ENCODE assay signal across 8 cellular contexts in the genomic region with DNA sequence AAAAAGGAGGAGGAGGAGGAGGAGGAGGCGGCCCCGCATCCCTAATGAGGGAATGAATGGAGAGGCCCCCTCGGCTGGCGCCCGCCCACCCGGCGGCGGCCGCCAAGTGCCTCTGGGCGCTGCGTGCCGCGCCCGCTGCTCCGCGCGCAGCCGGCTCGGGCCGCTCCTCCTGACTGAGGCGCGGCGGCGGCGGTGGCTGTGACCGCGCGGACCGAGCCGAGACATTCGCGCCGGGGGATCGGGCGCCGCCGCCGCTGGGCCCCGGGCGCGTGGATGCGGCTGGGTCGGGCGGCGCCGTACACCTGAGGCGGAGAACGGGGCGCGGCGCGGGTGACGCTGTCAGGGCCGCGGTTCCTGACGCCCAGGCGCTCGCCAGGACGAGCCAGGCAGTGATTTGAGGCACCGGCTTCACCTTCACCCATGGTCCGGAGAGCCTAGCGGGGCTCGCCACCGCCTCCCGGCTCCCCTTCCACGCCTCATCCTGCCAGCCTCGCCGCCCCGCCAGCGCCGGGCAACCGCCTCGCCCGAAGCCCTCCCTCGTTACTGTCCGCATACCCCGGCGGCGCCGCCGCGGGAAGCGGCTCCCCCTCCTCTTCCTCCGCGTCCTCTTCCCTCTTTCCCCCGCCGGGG. TPM values are rescaled to one million over a fixed set of nuclear protein-coding genes. Genes with fewer than 3 reads are reported as not detected.
A peak's percentile ranks its signal among the peaks of the same experiment; 100 is the strongest.
DNase-seq lines count a peak whose midpoint lies in the region; ATAC-seq and TF ChIP-seq lines count a peak whose summit lies in the region.

A gene (plus strand): TSS at position 88 of the 630 bp plus-strand sequence. CDS start 687 bp downstream, outside the sequence.

- H3K4me1 ChIP-seq in RWPE2 (ENCODE audit: insufficient read depth, poor library complexity, severe bottlenecking) (no peaks in the 10 kb centered on the region), colonic mucosa (no peaks in the 10 kb centered on the region)

- no peaks in the 10 kb centered on the region for H3K9me3 Mint-ChIP-seq in stimulated activated naive B cell treated with anti-CD40 and anti-IgM and Interleukin-4, amounts not matched to agents 10 μg/mL and 1 μg/mL and 100 μg/mL, for 72 hours

- peak within 1 kb of the TSS; percentile 82 to 90 for H3K4me3 Mint-ChIP-seq in stimulated activated naive B cell treated with anti-CD40 and anti-IgM and Interleukin-4, amounts not matched to agents 10 μg/mL and 1 μg/mL and 100 μg/mL, for 72 hours

- intact Hi-C loops in colonic mucosa (cut with DNase I): no loop called here
- intact Hi-C loops in left colon (cut with DNase I, micrococcal nuclease): no loop called here

- TF ChIP-seq CTCF in RWPE2 (IDR thresholded peaks at IDR 0.05; ENCODE audit: poor library complexity, severe bottlenecking) (no peak), colonic mucosa (IDR thresholded peaks at IDR 0.05) (no peak)

- H3K27ac ChIP-seq in RWPE2 (ENCODE audit: poor library complexity, severe bottlenecking) (peak within 1 kb of the TSS; percentile 37), colonic mucosa (peak within 1 kb of the TSS; percentile 39)

- H3K27me3 Mint-ChIP-seq in stimulated activated naive B cell treated with anti-CD40 and anti-IgM and Interleukin-4, amounts not matched to agents 10 μg/mL and 1 μg/mL and 100 μg/mL, for 72 hours: peaks cover 44 to 61% of the 10 kb centered on the region in 2 donors

- peaks cover 10 to 11% of the 10 kb centered on the region in 2 donors for H3K4me1 Mint-ChIP-seq in stimulated activated naive B cell treated with anti-CD40 and anti-IgM and Interleukin-4, amounts not matched to agents 10 μg/mL and 1 μg/mL and 100 μg/mL, for 72 hours

- H3K4me3 ChIP-seq in RWPE2 (ENCODE audit: severe bottlenecking) (peak within 1 kb of the TSS; percentile 75), colonic mucosa (peak within 1 kb of the TSS; percentile 79)

- peak within 1 kb of the TSS; percentile 83 for H3K27ac Mint-ChIP-seq in stimulated activated naive B cell treated with anti-CD40 and anti-IgM and Interleukin-4, amounts not matched to agents 10 μg/mL and 1 μg/mL and 100 μg/mL, for 72 hours

- peak within 1 kb of the TSS; percentile 78 to 90 for H3K9ac ChIP-seq in colonic mucosa (ENCODE audit: low read depth in 2 of 2, low read length in 2 of 2)

- DNase-seq in COR-L47 (lab: John Stamatoyannopoulos, UW) (peak; percentile 75), RWPE2 (ENCODE audit: low spot score) (peak; percentile 34), colonic mucosa (peak; percentile 47), left colon (peak; percentile 61 to 68), erythroblast (lab: John Stamatoyannopoulos, UW) (no peak)
- DNase-seq in stimulated activated naive B cell treated with anti-CD40 and anti-IgM and Interleukin-4, amounts not matched to agents 10 μg/mL and 1 μg/mL and 100 μg/mL, for 72 hours: peak; percentile 9

- H3K36me3 ChIP-seq in RWPE2 (ENCODE audit: low read depth) (no peaks in the 10 kb centered on the region), colonic mucosa (no peaks in the 10 kb centered on the region)

- H3K36me3 Mint-ChIP-seq in stimulated activated naive B cell treated with anti-CD40 and anti-IgM and Interleukin-4, amounts not matched to agents 10 μg/mL and 1 μg/mL and 100 μg/mL, for 72 hours: peaks cover 2 to 5% of the 10 kb centered on the region in 2 donors

- H3K27me3 ChIP-seq in RWPE2 (ENCODE audit: insufficient read depth, poor library complexity, severe bottlenecking) (no peaks in the 10 kb centered on the region), colonic mucosa (peaks cover 10% of the 10 kb centered on the region)

- TF ChIP-seq POLR2A in erythroblast (IDR thresholded peaks at IDR 0.05; ENCODE audit: low read length): no peak

- ATAC-seq in GM19324 (IDR thresholded peaks at IDR 0.05; ENCODE audit: low FRiP score, unreplicated experiment): peak; percentile 64
- ATAC-seq in HG03460 (IDR thresholded peaks at IDR 0.05; ENCODE audit: unreplicated experiment): peak; percentile 50
- peak; percentile 64 for ATAC-seq in RWPE2 (ENCODE audit: low read depth)
- peak; percentile 80 for ATAC-seq in left colon
- peak; percentile 71 to 72 for ATAC-seq in stimulated activated naive B cell treated with anti-CD40 and anti-IgM and Interleukin-4, amounts not matched to agents 10 μg/mL and 1 μg/mL and 100 μg/mL, for 72 hours (replicated peaks)

- H3K9me3 ChIP-seq in RWPE2 (ENCODE audit: severe bottlenecking) (no peaks in the 10 kb centered on the region), colonic mucosa (no peaks in the 10 kb centered on the region)

RNA-seq across cellular contexts. Expression of the gene that starts here (rescaled TPM):
- 1 to 10 TPM; 1.8 to 3.3 TPM for total RNA-seq in colonic mucosa
- 1 to 10 TPM; 1.0 to 4.4 TPM for total RNA-seq in left colon

Comparison
In these comparisons a context has a peak if more than half of its experiments do, and no peak if none do; other contexts are left out.
1. DNase-seq: peak in COR-L47 (single experiment), RWPE2 (single experiment), colonic mucosa (single experiment), left colon (2 of 2) and stimulated activated naive B cell treated with anti-CD40 and anti-IgM and Interleukin-4, amounts not matched to agents 10 μg/mL and 1 μg/mL and 100 μg/mL, for 72 hours (single experiment); none in erythroblast (0 of 2).
2. Peak in every context shown above with its lines, with median percentiles within 50 percentile points of each other: ATAC-seq.